8 cellular contexts compared by ENCODE assay signal in the genomic region with DNA sequence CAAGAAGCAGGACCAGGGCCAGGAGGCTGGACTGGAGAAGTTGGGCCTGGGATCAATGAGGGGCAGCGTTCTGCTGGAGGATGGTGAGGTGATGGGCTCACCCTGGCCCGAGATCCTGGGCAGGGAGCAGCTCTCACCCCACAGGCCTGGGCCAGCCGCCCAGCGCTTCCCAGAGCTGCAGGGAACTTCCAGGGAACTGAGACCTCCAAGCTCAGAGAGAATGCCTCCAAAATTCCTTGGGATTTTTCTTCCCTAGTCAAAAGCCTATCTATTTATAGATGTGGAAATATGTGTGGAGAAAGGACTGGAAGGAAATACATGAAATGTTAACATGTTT.
DNase-seq lines count a peak whose midpoint lies in the region; ATAC-seq, FAIRE-seq and TF ChIP-seq lines count a peak whose summit lies in the region.

No MANE protein-coding gene starts in this region.

- H3K27me3 ChIP-seq in esophagus muscularis mucosa (no peaks in the 10 kb centered on the region), pancreas (no peaks in the 10 kb centered on the region)

- 26% methylated on average over 4 of the region's 4 CpGs for WGBS in esophagus muscularis mucosa
- 75 to 77% methylated on average over 4 of the region's 4 CpGs for WGBS in pancreas, 2 donors

- no peak for TF ChIP-seq EP300 in esophagus muscularis mucosa (IDR thresholded peaks at IDR 0.05)

- TF ChIP-seq CTCF in GM12864 (IDR thresholded peaks at IDR 0.05; ENCODE audit: low read depth, low read length, missing control alignments) (no peak), esophagus muscularis mucosa (IDR thresholded peaks at IDR 0.05) (no peak), pancreas (IDR thresholded peaks at IDR 0.05) (no peak)

- peak overlapping the region; percentile 88 to 92 (median 90) for H3K27ac ChIP-seq in esophagus muscularis mucosa (replicated peaks in 1 of 4)
- peak overlapping the region in 3 of 4 donors; percentile 69 to 87 (median 85) for H3K27ac ChIP-seq in pancreas

- H3K9me3 ChIP-seq in esophagus muscularis mucosa = no peaks in the 10 kb centered on the region
- no peaks in the 10 kb centered on the region for H3K9me3 ChIP-seq in pancreas

- intact Hi-C loops in esophagus muscularis mucosa (cut with DNase I) = no loop called here
- intact Hi-C loops in pancreas (cut with DNase I) = no loop called here

- TF ChIP-seq POLR2A in esophagus muscularis mucosa (IDR thresholded peaks at IDR 0.05; ENCODE audit: low read depth) = no peak

- DNase-seq in GM12864 (ENCODE audit: low read depth) (no peak), esophagus muscularis mucosa (ENCODE audit: extremely low spot score) (no peak), pancreas (no peak), activated gamma-delta T cell treated with Interleukin-2 at 50 U/mL for 16 hours (no peak), OCI-M1 (lab: John Stamatoyannopoulos, UW) (no peak)
- no peak for DNase-seq in Jurkat, Clone E6-1 (ENCODE audit: low read depth, low spot score)
- no peak for DNase-seq in stimulated activated CD4-positive, alpha-beta T cell treated with anti-CD3 and anti-CD28 coated beads, Interleukin-2, amount 100 ng/mL, for 48 hours

- FAIRE-seq in pancreas (lab: Jason Lieb, UNC) = no peak

- H3K36me3 ChIP-seq in esophagus muscularis mucosa = no peaks in the 10 kb centered on the region
- H3K36me3 ChIP-seq in pancreas = no peaks in the 10 kb centered on the region

- H3K4me3 ChIP-seq in GM12864 (ENCODE audit: low read depth, low read length) (peak overlapping the region; percentile 26), esophagus muscularis mucosa (peak overlapping the region in 1 of 4 donors; percentile 2), pancreas (no peak overlapping the region)
- H3K4me3 ChIP-seq in Jurkat, Clone E6-1 (ENCODE audit: low read length) = peak overlapping the region; percentile 31

- ATAC-seq in pancreas (peak in 1 of 4 donors; percentile 53), HG02884 (IDR thresholded peaks at IDR 0.05; ENCODE audit: unreplicated experiment) (no peak)

- peaks cover 24 to 36% (median 31%) of the 10 kb centered on the region in 4 donors for H3K4me1 ChIP-seq in esophagus muscularis mucosa
- peaks cover 7 to 19% (median 10%) of the 10 kb centered on the region in 3 donors for H3K4me1 ChIP-seq in pancreas

Comparison
In these comparisons a context has a peak if more than half of its experiments do, and no peak if none do; other contexts are left out.
1. H3K4me3 ChIP-seq: peak in GM12864 (single experiment) and Jurkat, Clone E6-1 (single experiment); none in pancreas (0 of 4).